In genomic region chr21:34651032-34651431, GRCh38 we compare ENCODE assay signal across 28 cellular contexts. TPM values are rescaled to one million over a fixed set of nuclear protein-coding genes. Genes with fewer than 3 reads are reported as not detected.
"Had no signal": no experiment of that assay in that cellular context is flagged by ENCODE, and none has a peak within 500 bp of the region (broad histone marks: within the 10 kb centered on the region; RNA-seq: fewer than 3 reads in every experiment).

No MANE protein-coding gene starts in this region.

- H3K4me3 Mint-ChIP-seq: immature natural killer cell, mesothelial cell of epicardium had no signal

- H3K9me3 Mint-ChIP-seq: immature natural killer cell had no signal

- H3K36me3 ChIP-seq: esophagus muscularis mucosa, gastroesophageal sphincter, heart left ventricle, lower lobe of right lung had no signal

- H3K79me2 ChIP-seq: hepatocyte had no signal

- DNase-seq: dermis blood vessel endothelial cell; dorsolateral prefrontal cortex; effector CD4-positive, alpha-beta T cell; effector memory CD4-positive, alpha-beta T cell; foreskin keratinocyte; heart left ventricle; hypothalamus; immature natural killer cell; islet precursor cell; kidney; kidney glomerular epithelial cell; left colon; left ventricle myocardium superior; lower lobe of right lung; mesenchymal stem cell; mucosa of descending colon; naive B cell had no signal

- H3K4me1 Mint-ChIP-seq: immature natural killer cell had no signal

- ATAC-seq: foreskin keratinocyte, gastroesophageal sphincter, heart left ventricle, left colon, left lobe of liver, left ventricle myocardium superior, lower lobe of right lung, mucosa of descending colon had no signal

- H3K4me3 ChIP-seq: coronary artery, dorsolateral prefrontal cortex, esophagus muscularis mucosa, gastroesophageal sphincter, heart left ventricle, hepatocyte, lower lobe of right lung, mucosa of descending colon had no signal

- H3K27ac ChIP-seq: coronary artery, dorsolateral prefrontal cortex, esophagus muscularis mucosa, foreskin keratinocyte, gastroesophageal sphincter, heart left ventricle, hepatocyte, lower lobe of right lung had no signal

- H3K4me2 ChIP-seq: hepatocyte had no signal

- H2AFZ ChIP-seq: hepatocyte had no signal

- FAIRE-seq: colon, endothelial cell of umbilical vein, frontal cortex, kidney had no signal

- H3K36me3 Mint-ChIP-seq: immature natural killer cell, mesothelial cell of epicardium had no signal

- H3K27ac Mint-ChIP-seq: immature natural killer cell, mesothelial cell of epicardium, naive B cell had no signal

- H3K4me1 ChIP-seq: esophagus muscularis mucosa, foreskin keratinocyte, gastroesophageal sphincter, heart left ventricle, lower lobe of right lung had no signal

- H3K9me3 ChIP-seq: mucosa of descending colon had no signal

- H3K27me3 ChIP-seq: hepatocyte had no signal

RNA-seq across cellular contexts. Expression of gene CLIC6, which starts 17.8 kb away (rescaled TPM):
- total RNA-seq: dermis blood vessel endothelial cell, endothelial cell of umbilical vein, lung microvascular endothelial cell, myocyte had no signal
- polyA plus RNA-seq: endothelial cell of umbilical vein, immature natural killer cell had no signal
